16 cellular contexts compared by ENCODE assay signal in the genomic region with DNA sequence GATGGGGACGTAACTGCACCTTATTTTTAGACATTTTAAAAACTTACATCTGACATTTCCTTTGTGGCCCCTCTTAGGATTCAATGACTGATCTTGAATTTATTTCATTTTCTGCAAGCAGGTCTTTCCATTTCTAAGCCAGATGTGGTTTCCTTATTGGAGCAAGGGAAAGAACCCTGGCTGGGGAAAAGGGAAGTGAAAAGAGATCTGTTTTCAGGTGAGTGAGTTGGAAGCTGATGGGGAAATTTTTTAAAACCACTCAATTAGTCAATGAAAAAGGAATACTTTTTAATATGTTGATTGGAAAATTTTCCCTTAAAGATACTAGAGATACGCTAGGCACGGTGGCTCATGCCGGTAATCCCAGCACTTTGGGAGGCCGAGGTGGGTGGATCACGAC. TPM values are rescaled to one million over a fixed set of nuclear protein-coding genes. Genes with fewer than 3 reads are reported as not detected.
DNase-seq lines count a peak whose midpoint lies in the region; ATAC-seq and TF ChIP-seq lines count a peak whose summit lies in the region.
"Had no signal": no experiment of that assay in that cellular context is flagged by ENCODE, and none has a peak within 500 bp of the region (broad histone marks: within the 10 kb centered on the region; RNA-seq: fewer than 3 reads in every experiment).

No MANE protein-coding gene starts in this region.

- peaks cover 50% of the 10 kb centered on the region for H3K36me3 Mint-ChIP-seq in natural killer cell
- peaks cover 61% of the 10 kb centered on the region for H3K36me3 Mint-ChIP-seq in natural killer cell treated with Interleukin-12 subunit alpha and Interleukin-12 subunit beta and Interleukin-15 and Interleukin-18, amount 100 ng/mL, for 72 hours
- H3K36me3 Mint-ChIP-seq in nephron progenitor cell (ENCODE audit: low read depth) = peaks cover 75% of the 10 kb centered on the region

- ATAC-seq in natural killer cell = no peak
- no peak for ATAC-seq in natural killer cell treated with Interleukin-12 subunit alpha and Interleukin-12 subunit beta and Interleukin-15 and Interleukin-18, amount 100 ng/mL, for 72 hours
- ATAC-seq in HG03457 (IDR thresholded peaks at IDR 0.05; ENCODE audit: unreplicated experiment) = no peak

- H3K9me3 ChIP-seq in adipocyte (ENCODE audit: control insufficient read depth, low read length) = peaks cover 76% of the 10 kb centered on the region

- no peak for TF ChIP-seq CTCF in natural killer cell (IDR thresholded peaks at IDR 0.05)
- no peak for TF ChIP-seq CTCF in nephron progenitor cell (IDR thresholded peaks at IDR 0.05)

- H3K27me3 ChIP-seq in adipocyte (replicated peaks; ENCODE audit: control insufficient read depth, insufficient read depth, low read length) = no peaks in the 10 kb centered on the region
- H3K27me3 ChIP-seq: Peyer's patch, SJSA1 had no signal

- intact Hi-C loops in natural killer cell (cut with micrococcal nuclease) = no loop called here

- peak overlapping the region; percentile 37 for H3K4me3 Mint-ChIP-seq in natural killer cell
- no peak overlapping the region for H3K4me3 Mint-ChIP-seq in natural killer cell treated with Interleukin-12 subunit alpha and Interleukin-12 subunit beta and Interleukin-15 and Interleukin-18, amount 100 ng/mL, for 72 hours
- peak overlapping the region; percentile 23 for H3K4me3 Mint-ChIP-seq in nephron progenitor cell

- H3K4me3 ChIP-seq in adipocyte (ENCODE audit: low read length) = peak overlapping the region; percentile 87
- H3K4me3 ChIP-seq: Peyer's patch, SJSA1 had no signal

- H3K9me3 Mint-ChIP-seq in natural killer cell (peaks cover 7 to 23% of the 10 kb centered on the region in 2 donors), nephron progenitor cell (no peaks in the 10 kb centered on the region)
- peaks cover 16% of the 10 kb centered on the region for H3K9me3 Mint-ChIP-seq in natural killer cell treated with Interleukin-12 subunit alpha and Interleukin-12 subunit beta and Interleukin-15 and Interleukin-18, amount 100 ng/mL, for 72 hours

- no peak for DNase-seq in natural killer cell
- no peak for DNase-seq in natural killer cell treated with Interleukin-12 subunit alpha and Interleukin-12 subunit beta and Interleukin-15 and Interleukin-18, amount 100 ng/mL, for 72 hours (ENCODE audit: low spot score)
- no peak for DNase-seq in adipocyte (ENCODE audit: low read depth)
- no peak for DNase-seq in nephron progenitor cell
- DNase-seq in cerebellar nuclear complex (lab: John Stamatoyannopoulos, UW) = no peak
- no peak for DNase-seq in AG20443 (ENCODE audit: low spot score)
- DNase-seq: ACHN, AML-193, COR-L47, DMS 273 treated with DMSO at 0.1 percent for 48 hours, MM.1S, NCI-H1105, NCI-H2081 treated with DMSO at 0.1 percent for 48 hours, Peyer's patch had no signal

- H3K4me1 ChIP-seq in adipocyte (ENCODE audit: control insufficient read depth, insufficient read depth, low read length) = peaks cover 5% of the 10 kb centered on the region
- H3K4me1 ChIP-seq: SJSA1 had no signal

- H3K4me1 Mint-ChIP-seq in natural killer cell (peaks cover 4 to 7% of the 10 kb centered on the region in 2 donors), nephron progenitor cell (no peaks in the 10 kb centered on the region)
- H3K4me1 Mint-ChIP-seq in natural killer cell treated with Interleukin-12 subunit alpha and Interleukin-12 subunit beta and Interleukin-15 and Interleukin-18, amount 100 ng/mL, for 72 hours (ENCODE audit: low read depth in 2 of 2) = peaks cover 5 to 9% of the 10 kb centered on the region in 2 donors

- H3K9ac ChIP-seq in adipocyte (ENCODE audit: low read length) = no peak overlapping the region

- H3K36me3 ChIP-seq in adipocyte (ENCODE audit: control insufficient read depth, insufficient read depth, low read length, severe bottlenecking) = peaks cover 64% of the 10 kb centered on the region
- H3K36me3 ChIP-seq: SJSA1 had no signal

- H3K27ac Mint-ChIP-seq in natural killer cell (peak overlapping the region in 1 of 2 donors; percentile 26), nephron progenitor cell (no peak overlapping the region)
- no peak overlapping the region for H3K27ac Mint-ChIP-seq in natural killer cell treated with Interleukin-12 subunit alpha and Interleukin-12 subunit beta and Interleukin-15 and Interleukin-18, amount 100 ng/mL, for 72 hours

- H3K27me3 Mint-ChIP-seq in natural killer cell (ENCODE audit: low read depth in 2 of 2) (no peaks in the 10 kb centered on the region), nephron progenitor cell (ENCODE audit: low read depth, poor library complexity) (peaks cover 9% of the 10 kb centered on the region)
- no peaks in the 10 kb centered on the region for H3K27me3 Mint-ChIP-seq in natural killer cell treated with Interleukin-12 subunit alpha and Interleukin-12 subunit beta and Interleukin-15 and Interleukin-18, amount 100 ng/mL, for 72 hours

RNA-seq across cellular contexts. Expression of gene ZNF140, which starts 2.6 kb away (rescaled TPM):
- total RNA-seq in natural killer cell = 10 to 100 TPM in 1 of 3 donors, 1 to 10 TPM in 2; 8.8 to 15.4 (median 9.9) TPM
- total RNA-seq in natural killer cell treated with Interleukin-12 subunit alpha and Interleukin-12 subunit beta and Interleukin-15 and Interleukin-18, amount 100 ng/mL, for 72 hours = 10 to 100 TPM in 1 of 2 donors, 1 to 10 TPM in 1; 7.1 to 17.1 TPM

RNA-seq across cellular contexts. Expression of gene ZNF84, which starts 46.0 kb away (rescaled TPM):
- total RNA-seq in natural killer cell = 10 to 100 TPM; 23.4 to 31.1 (median 26.1) TPM
- total RNA-seq in natural killer cell treated with Interleukin-12 subunit alpha and Interleukin-12 subunit beta and Interleukin-15 and Interleukin-18, amount 100 ng/mL, for 72 hours = 10 to 100 TPM; 16.8 to 17.6 TPM

RNA-seq across cellular contexts. Expression of gene ZNF891, which starts 46.7 kb away (rescaled TPM):
- total RNA-seq in natural killer cell = 1 to 10 TPM; 1.9 to 3.1 (median 2.3) TPM
- total RNA-seq in natural killer cell treated with Interleukin-12 subunit alpha and Interleukin-12 subunit beta and Interleukin-15 and Interleukin-18, amount 100 ng/mL, for 72 hours = 1 to 10 TPM; 1.4 to 1.7 TPM

RNA-seq across cellular contexts. Expression of gene ZNF10, which starts 47.1 kb away (rescaled TPM):
- 10 to 100 TPM; 12.9 to 27.9 (median 26.0) TPM for total RNA-seq in natural killer cell
- total RNA-seq in natural killer cell treated with Interleukin-12 subunit alpha and Interleukin-12 subunit beta and Interleukin-15 and Interleukin-18, amount 100 ng/mL, for 72 hours = 1 to 10 TPM; 2.3 to 3.9 TPM
